ENCODE assay signal across 28 cellular contexts in genomic region chr16:88007321-88007731, GRCh38. TPM values are rescaled to one million over a fixed set of nuclear protein-coding genes. Genes with fewer than 3 reads are reported as not detected.
DNase-seq lines count a peak whose midpoint lies in the region; ATAC-seq and TF ChIP-seq lines count a peak whose summit lies in the region.
"Had no signal": no experiment of that assay in that cellular context is flagged by ENCODE, and none has a peak within 500 bp of the region (broad histone marks: within the 10 kb centered on the region; RNA-seq: fewer than 3 reads in every experiment).

No MANE protein-coding gene starts in this region.

- H3K9me3 Mint-ChIP-seq in neural crest cell (no peaks in the 10 kb centered on the region), progenitor cell of endocrine pancreas (ENCODE audit: low read depth) (no peaks in the 10 kb centered on the region)
- H3K9me3 Mint-ChIP-seq: dendritic cell treated with granulocyte-macrophage colony-stimulating factor and Interleukin-4, amounts not matched to agents 40 ng/mL and 50 ng/mL, for 4 days had no signal

- H3K27ac Mint-ChIP-seq in neural crest cell (ENCODE audit: unreplicated experiment) (peak overlapping the region; percentile 94), progenitor cell of endocrine pancreas (no peak overlapping the region)
- H3K27ac Mint-ChIP-seq: dendritic cell treated with granulocyte-macrophage colony-stimulating factor and Interleukin-4, amounts not matched to agents 40 ng/mL and 50 ng/mL, for 4 days had no signal

- H3K4me3 ChIP-seq in left ventricle myocardium inferior (no peak overlapping the region), tibial nerve (no peak overlapping the region)
- H3K4me3 ChIP-seq: breast epithelium, heart right ventricle, smooth muscle cell, testis, uterus had no signal

- TF ChIP-seq EP300 in tibial nerve (IDR thresholded peaks at IDR 0.05), result peak in 1 of 2 donors; percentile 34

- 47 to 50% methylated on average over 10 of the region's 10 CpGs for WGBS in tibial nerve, 2 donors

- H3K27ac ChIP-seq in left ventricle myocardium inferior (replicated peaks) (no peak overlapping the region), tibial nerve (peak overlapping the region in 3 of 4 donors; percentile 37 to 74 (median 67))
- H3K27ac ChIP-seq: breast epithelium, neutrophil, testis, uterus had no signal

- peaks cover 6% of the 10 kb centered on the region for H3K4me1 ChIP-seq in left ventricle myocardium inferior
- H3K4me1 ChIP-seq in tibial nerve, result peaks cover 0 to 27% (median 2%) of the 10 kb centered on the region in 4 donors
- H3K4me1 ChIP-seq: breast epithelium, testis, uterus had no signal

- TF ChIP-seq CTCF in left ventricle myocardium inferior (IDR thresholded peaks at IDR 0.05; ENCODE audit: borderline replicate concordance) (no peak), neural crest cell (conservative IDR thresholded peaks at IDR 0.05) (no peak), tibial nerve (IDR thresholded peaks at IDR 0.05) (no peak), progenitor cell of endocrine pancreas (IDR thresholded peaks at IDR 0.05; ENCODE audit: unreplicated experiment) (no peak)

- no peak for ATAC-seq in HG03378 (IDR thresholded peaks at IDR 0.05; ENCODE audit: unreplicated experiment)
- ATAC-seq: HepG2 had no signal

- no peak for TF ChIP-seq POLR2A in tibial nerve (IDR thresholded peaks at IDR 0.05)

- H3K36me3 Mint-ChIP-seq in neural crest cell (ENCODE audit: low read depth) (peaks cover 18% of the 10 kb centered on the region), progenitor cell of endocrine pancreas (ENCODE audit: insufficient read depth) (peaks cover 28% of the 10 kb centered on the region)

- H3K27me3 ChIP-seq in left ventricle myocardium inferior (ENCODE audit: low read depth) (no peaks in the 10 kb centered on the region), tibial nerve (no peaks in the 10 kb centered on the region)
- H3K27me3 ChIP-seq: breast epithelium, heart right ventricle, neutrophil, testis, uterus had no signal

- H3K4me3 Mint-ChIP-seq in neural crest cell (peak overlapping the region; percentile 24), progenitor cell of endocrine pancreas (ENCODE audit: low read depth) (no peak overlapping the region)
- H3K4me3 Mint-ChIP-seq: B cell; dendritic cell treated with granulocyte-macrophage colony-stimulating factor and Interleukin-4, amounts not matched to agents 40 ng/mL and 50 ng/mL, for 4 days had no signal

- H3K27me3 Mint-ChIP-seq in neural crest cell (ENCODE audit: low read depth) (no peaks in the 10 kb centered on the region), progenitor cell of endocrine pancreas (no peaks in the 10 kb centered on the region)
- H3K27me3 Mint-ChIP-seq: B cell; dendritic cell treated with granulocyte-macrophage colony-stimulating factor and Interleukin-4, amounts not matched to agents 40 ng/mL and 50 ng/mL, for 4 days had no signal

- peaks cover 60% of the 10 kb centered on the region for H3K36me3 ChIP-seq in left ventricle myocardium inferior
- peaks cover 0 to 46% (median 0%) of the 10 kb centered on the region in 3 donors for H3K36me3 ChIP-seq in tibial nerve
- H3K36me3 ChIP-seq: breast epithelium, uterus had no signal

- DNase-seq in cardiac septum (ENCODE audit: low spot score) (peak; percentile 27), left ventricle myocardium inferior (no peak), hippocampal formation (lab: John Stamatoyannopoulos, UW) (peak; percentile 38 to 67), neural crest cell (ENCODE audit: low read depth, low spot score) (no peak), tibial nerve (ENCODE audit: low spot score in 2 of 2) (no peak), progenitor cell of endocrine pancreas (ENCODE audit: low spot score, unreplicated experiment) (no peak)
- no peak for DNase-seq in stimulated activated naive CD4-positive, alpha-beta T cell treated with Interleukin-2 at 50 U/mL for 16 hours (lab: John Stamatoyannopoulos, UW)
- DNase-seq: activated CD4-positive, alpha-beta T cell treated with anti-CD3 and anti-CD28 coated beads for 1 hour; activated CD8-positive, alpha-beta memory T cell treated with anti-CD3 and anti-CD28 coated beads for 24 hours; activated naive CD4-positive, alpha-beta T cell treated with Interleukin-2 at 50 U/mL for 16 hours; activated T-cell treated with anti-CD3 and anti-CD28 coated beads, Interleukin-2, amount 50 U/mL, for 1 hour; DMS153; GOT3; heart right ventricle; Kasumi-1; NCI-H1694 treated with DMSO at 0.1 percent for 48 hours; NCI-H524 treated with DMSO at 0.1 percent for 48 hours; RPMI8226; T-helper 1 cell; testis; uterus had no signal

- H3K4me1 Mint-ChIP-seq in neural crest cell (peaks cover 52% of the 10 kb centered on the region), progenitor cell of endocrine pancreas (ENCODE audit: low read depth) (no peaks in the 10 kb centered on the region)

- H3K9me3 ChIP-seq in left ventricle myocardium inferior (replicated peaks) (no peaks in the 10 kb centered on the region), tibial nerve (no peaks in the 10 kb centered on the region)
- H3K9me3 ChIP-seq: breast epithelium, heart right ventricle, neutrophil, testis, uterus had no signal

- intact Hi-C loops in cardiac septum (cut with DNase I) (no loop called here), left ventricle myocardium inferior (cut with micrococcal nuclease) (no loop called here)

RNA-seq across cellular contexts. Expression of gene BANP, which starts 56.1 kb away (rescaled TPM):
- total RNA-seq in cardiac septum (18.4 TPM), left ventricle myocardium inferior (12.6 TPM), neural crest cell (34.0 and 39.1 TPM in 2 replicates), tibial nerve (10 to 100 TPM; 21.9 to 27.3 (median 24.6) TPM), progenitor cell of endocrine pancreas (41.5 and 53.9 TPM in 2 replicates)

Comparison
In these comparisons a context has a peak if more than half of its experiments do, and no peak if none do; other contexts are left out.
1. DNase-seq: peak in cardiac septum (single experiment) and hippocampal formation (2 of 2); none in left ventricle myocardium inferior (single experiment), neural crest cell (single experiment), tibial nerve (0 of 2), progenitor cell of endocrine pancreas (single experiment) and stimulated activated naive CD4-positive, alpha-beta T cell treated with Interleukin-2 at 50 U/mL for 16 hours (single experiment).